In the genomic region with DNA sequence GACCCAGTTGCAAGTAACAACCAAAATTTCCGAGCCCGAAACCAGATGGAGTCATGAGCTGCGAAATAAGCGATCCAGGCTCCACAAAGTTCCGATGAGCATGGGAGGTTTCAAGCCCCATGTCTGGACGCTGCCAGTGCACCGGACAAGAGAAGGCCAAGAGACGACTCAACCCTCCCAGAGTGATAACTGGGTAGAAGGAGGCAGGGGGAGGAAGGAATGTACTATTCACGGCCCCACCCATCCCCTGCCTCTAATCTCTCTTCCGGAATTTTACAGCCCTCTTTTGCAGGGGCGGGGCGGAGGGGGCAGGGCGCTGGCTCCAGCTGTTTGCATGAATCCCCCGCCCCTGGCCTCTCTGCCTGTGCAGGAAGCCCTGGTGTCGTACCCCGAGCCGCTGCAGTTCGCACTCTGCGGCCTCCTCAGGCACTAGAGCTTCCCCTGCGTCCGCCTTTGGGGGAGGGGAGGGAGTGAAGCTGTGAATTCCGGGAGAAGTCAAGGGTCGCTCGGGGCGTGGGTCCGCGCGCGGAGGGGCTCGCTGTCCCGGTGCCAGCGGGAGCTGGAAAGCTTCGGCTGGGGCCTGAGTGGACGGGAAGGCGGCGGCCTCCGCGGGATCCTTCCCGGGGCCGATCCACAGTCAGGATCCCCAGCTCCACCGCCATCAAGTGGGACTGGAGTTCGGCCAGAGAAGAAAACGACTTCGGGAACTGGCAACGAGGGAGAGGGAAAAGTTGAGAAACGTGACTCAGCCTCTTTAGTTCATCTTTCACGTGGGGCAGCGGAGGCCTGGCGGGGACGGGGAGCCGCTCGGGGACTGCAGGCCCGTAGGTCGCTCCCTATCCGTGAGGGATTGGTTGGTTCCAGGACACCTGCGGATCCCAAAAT, we compare ENCODE assay signal across 1 cellular context.
A peak's percentile ranks its signal among the peaks of the same experiment; 100 is the strongest.
TF ChIP-seq lines count a peak whose summit lies in the region.

No MANE protein-coding gene starts in this region.

TF ChIP-seq in HepG2, 621 proteins besides CTCF, POLR2A, EP300 and RAD21 (continued from another document and continues in another):
- TF ChIP-seq, protein P1, sequence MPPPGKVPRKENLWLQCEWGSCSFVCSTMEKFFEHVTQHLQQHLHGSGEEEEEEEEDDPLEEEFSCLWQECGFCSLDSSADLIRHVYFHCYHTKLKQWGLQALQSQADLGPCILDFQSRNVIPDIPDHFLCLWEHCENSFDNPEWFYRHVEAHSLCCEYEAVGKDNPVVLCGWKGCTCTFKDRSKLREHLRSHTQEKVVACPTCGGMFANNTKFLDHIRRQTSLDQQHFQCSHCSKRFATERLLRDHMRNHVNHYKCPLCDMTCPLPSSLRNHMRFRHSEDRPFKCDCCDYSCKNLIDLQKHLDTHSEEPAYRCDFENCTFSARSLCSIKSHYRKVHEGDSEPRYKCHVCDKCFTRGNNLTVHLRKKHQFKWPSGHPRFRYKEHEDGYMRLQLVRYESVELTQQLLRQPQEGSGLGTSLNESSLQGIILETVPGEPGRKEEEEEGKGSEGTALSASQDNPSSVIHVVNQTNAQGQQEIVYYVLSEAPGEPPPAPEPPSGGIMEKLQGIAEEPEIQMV (CRISPR knock-in tag; IDR thresholded peaks at IDR 0.05; ENCODE audit: low read depth) = no peak
- TF ChIP-seq SKI (IDR thresholded peaks at IDR 0.05; ENCODE audit: partially characterized antibody) = no peak
- TF ChIP-seq STAG1 (CRISPR knock-in tag; IDR thresholded peaks at IDR 0.05) = no peak
- TF ChIP-seq SMAD3 (CRISPR knock-in tag; IDR thresholded peaks at IDR 0.05) = no peak
- TF ChIP-seq E2F2 (CRISPR knock-in tag; IDR thresholded peaks at IDR 0.05; ENCODE audit: borderline replicate concordance) = no peak
- TF ChIP-seq SMARCC2 (IDR thresholded peaks at IDR 0.05) = no peak
- TF ChIP-seq ZNF670 (CRISPR knock-in tag; IDR thresholded peaks at IDR 0.05; ENCODE audit: borderline replicate concordance) = no peak
- TF ChIP-seq SP4 (CRISPR knock-in tag; IDR thresholded peaks at IDR 0.05) = no peak
- no peak for TF ChIP-seq ZXDC (CRISPR knock-in tag; IDR thresholded peaks at IDR 0.05)
- TF ChIP-seq SMC3 (IDR thresholded peaks at IDR 0.05; ENCODE audit: low read length) = no peak
- TF ChIP-seq, protein P2, sequence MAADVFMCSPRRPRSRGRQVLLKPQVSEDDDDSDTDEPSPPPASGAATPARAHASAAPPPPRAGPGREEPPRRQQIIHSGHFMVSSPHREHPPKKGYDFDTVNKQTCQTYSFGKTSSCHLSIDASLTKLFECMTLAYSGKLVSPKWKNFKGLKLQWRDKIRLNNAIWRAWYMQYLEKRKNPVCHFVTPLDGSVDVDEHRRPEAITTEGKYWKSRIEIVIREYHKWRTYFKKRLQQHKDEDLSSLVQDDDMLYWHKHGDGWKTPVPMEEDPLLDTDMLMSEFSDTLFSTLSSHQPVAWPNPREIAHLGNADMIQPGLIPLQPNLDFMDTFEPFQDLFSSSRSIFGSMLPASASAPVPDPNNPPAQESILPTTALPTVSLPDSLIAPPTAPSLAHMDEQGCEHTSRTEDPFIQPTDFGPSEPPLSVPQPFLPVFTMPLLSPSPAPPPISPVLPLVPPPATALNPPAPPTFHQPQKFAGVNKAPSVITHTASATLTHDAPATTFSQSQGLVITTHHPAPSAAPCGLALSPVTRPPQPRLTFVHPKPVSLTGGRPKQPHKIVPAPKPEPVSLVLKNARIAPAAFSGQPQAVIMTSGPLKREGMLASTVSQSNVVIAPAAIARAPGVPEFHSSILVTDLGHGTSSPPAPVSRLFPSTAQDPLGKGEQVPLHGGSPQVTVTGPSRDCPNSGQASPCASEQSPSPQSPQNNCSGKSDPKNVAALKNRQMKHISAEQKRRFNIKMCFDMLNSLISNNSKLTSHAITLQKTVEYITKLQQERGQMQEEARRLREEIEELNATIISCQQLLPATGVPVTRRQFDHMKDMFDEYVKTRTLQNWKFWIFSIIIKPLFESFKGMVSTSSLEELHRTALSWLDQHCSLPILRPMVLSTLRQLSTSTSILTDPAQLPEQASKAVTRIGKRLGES (CRISPR knock-in tag; IDR thresholded peaks at IDR 0.05; ENCODE audit: borderline replicate concordance) = no peak
- no peak for TF ChIP-seq ZNF747 (CRISPR knock-in tag; IDR thresholded peaks at IDR 0.05; ENCODE audit: borderline replicate concordance)
- no peak for TF ChIP-seq ERF (CRISPR knock-in tag; IDR thresholded peaks at IDR 0.05)
- no peak for TF ChIP-seq DNMT3B (CRISPR knock-in tag; conservative IDR thresholded peaks at IDR 0.05)
- TF ChIP-seq, protein P3, sequence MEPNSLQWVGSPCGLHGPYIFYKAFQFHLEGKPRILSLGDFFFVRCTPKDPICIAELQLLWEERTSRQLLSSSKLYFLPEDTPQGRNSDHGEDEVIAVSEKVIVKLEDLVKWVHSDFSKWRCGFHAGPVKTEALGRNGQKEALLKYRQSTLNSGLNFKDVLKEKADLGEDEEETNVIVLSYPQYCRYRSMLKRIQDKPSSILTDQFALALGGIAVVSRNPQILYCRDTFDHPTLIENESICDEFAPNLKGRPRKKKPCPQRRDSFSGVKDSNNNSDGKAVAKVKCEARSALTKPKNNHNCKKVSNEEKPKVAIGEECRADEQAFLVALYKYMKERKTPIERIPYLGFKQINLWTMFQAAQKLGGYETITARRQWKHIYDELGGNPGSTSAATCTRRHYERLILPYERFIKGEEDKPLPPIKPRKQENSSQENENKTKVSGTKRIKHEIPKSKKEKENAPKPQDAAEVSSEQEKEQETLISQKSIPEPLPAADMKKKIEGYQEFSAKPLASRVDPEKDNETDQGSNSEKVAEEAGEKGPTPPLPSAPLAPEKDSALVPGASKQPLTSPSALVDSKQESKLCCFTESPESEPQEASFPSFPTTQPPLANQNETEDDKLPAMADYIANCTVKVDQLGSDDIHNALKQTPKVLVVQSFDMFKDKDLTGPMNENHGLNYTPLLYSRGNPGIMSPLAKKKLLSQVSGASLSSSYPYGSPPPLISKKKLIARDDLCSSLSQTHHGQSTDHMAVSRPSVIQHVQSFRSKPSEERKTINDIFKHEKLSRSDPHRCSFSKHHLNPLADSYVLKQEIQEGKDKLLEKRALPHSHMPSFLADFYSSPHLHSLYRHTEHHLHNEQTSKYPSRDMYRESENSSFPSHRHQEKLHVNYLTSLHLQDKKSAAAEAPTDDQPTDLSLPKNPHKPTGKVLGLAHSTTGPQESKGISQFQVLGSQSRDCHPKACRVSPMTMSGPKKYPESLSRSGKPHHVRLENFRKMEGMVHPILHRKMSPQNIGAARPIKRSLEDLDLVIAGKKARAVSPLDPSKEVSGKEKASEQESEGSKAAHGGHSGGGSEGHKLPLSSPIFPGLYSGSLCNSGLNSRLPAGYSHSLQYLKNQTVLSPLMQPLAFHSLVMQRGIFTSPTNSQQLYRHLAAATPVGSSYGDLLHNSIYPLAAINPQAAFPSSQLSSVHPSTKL (CRISPR knock-in tag; IDR thresholded peaks at IDR 0.05) = 0 out of 2 replicates have a peak, but pooled peaks have one; percentile 8
- TF ChIP-seq AGO2 (optimal IDR thresholded peaks at IDR 0.05; ENCODE audit: low read depth, low read length) = no peak
- no peak for TF ChIP-seq ZBTB21 (CRISPR knock-in tag; IDR thresholded peaks at IDR 0.05)
- TF ChIP-seq CCDC6 (CRISPR knock-in tag; IDR thresholded peaks at IDR 0.05) = no peak
- no peak for TF ChIP-seq TARDBP (CRISPR knock-in tag; IDR thresholded peaks at IDR 0.05)
- TF ChIP-seq HOXA5 (CRISPR knock-in tag; IDR thresholded peaks at IDR 0.05) = no peak
- TF ChIP-seq, protein P4, sequence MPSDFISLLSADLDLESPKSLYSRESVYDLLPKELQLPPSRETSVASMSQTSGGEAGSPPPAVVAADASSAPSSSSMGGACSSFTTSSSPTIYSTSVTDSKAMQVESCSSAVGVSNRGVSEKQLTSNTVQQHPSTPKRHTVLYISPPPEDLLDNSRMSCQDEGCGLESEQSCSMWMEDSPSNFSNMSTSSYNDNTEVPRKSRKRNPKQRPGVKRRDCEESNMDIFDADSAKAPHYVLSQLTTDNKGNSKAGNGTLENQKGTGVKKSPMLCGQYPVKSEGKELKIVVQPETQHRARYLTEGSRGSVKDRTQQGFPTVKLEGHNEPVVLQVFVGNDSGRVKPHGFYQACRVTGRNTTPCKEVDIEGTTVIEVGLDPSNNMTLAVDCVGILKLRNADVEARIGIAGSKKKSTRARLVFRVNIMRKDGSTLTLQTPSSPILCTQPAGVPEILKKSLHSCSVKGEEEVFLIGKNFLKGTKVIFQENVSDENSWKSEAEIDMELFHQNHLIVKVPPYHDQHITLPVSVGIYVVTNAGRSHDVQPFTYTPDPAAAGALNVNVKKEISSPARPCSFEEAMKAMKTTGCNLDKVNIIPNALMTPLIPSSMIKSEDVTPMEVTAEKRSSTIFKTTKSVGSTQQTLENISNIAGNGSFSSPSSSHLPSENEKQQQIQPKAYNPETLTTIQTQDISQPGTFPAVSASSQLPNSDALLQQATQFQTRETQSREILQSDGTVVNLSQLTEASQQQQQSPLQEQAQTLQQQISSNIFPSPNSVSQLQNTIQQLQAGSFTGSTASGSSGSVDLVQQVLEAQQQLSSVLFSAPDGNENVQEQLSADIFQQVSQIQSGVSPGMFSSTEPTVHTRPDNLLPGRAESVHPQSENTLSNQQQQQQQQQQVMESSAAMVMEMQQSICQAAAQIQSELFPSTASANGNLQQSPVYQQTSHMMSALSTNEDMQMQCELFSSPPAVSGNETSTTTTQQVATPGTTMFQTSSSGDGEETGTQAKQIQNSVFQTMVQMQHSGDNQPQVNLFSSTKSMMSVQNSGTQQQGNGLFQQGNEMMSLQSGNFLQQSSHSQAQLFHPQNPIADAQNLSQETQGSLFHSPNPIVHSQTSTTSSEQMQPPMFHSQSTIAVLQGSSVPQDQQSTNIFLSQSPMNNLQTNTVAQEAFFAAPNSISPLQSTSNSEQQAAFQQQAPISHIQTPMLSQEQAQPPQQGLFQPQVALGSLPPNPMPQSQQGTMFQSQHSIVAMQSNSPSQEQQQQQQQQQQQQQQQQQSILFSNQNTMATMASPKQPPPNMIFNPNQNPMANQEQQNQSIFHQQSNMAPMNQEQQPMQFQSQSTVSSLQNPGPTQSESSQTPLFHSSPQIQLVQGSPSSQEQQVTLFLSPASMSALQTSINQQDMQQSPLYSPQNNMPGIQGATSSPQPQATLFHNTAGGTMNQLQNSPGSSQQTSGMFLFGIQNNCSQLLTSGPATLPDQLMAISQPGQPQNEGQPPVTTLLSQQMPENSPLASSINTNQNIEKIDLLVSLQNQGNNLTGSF (CRISPR knock-in tag; IDR thresholded peaks at IDR 0.05) = no peak
- TF ChIP-seq, protein P5, sequence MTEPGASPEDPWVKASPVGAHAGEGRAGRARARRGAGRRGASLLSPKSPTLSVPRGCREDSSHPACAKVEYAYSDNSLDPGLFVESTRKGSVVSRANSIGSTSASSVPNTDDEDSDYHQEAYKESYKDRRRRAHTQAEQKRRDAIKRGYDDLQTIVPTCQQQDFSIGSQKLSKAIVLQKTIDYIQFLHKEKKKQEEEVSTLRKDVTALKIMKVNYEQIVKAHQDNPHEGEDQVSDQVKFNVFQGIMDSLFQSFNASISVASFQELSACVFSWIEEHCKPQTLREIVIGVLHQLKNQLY (CRISPR knock-in tag; IDR thresholded peaks at IDR 0.05) = no peak
- TF ChIP-seq PAWR (CRISPR knock-in tag; IDR thresholded peaks at IDR 0.05; ENCODE audit: borderline replicate concordance) = no peak
- no peak for TF ChIP-seq ZNF83 (CRISPR knock-in tag; IDR thresholded peaks at IDR 0.05; ENCODE audit: borderline replicate concordance)
- no peak for TF ChIP-seq ONECUT2 (CRISPR knock-in tag; IDR thresholded peaks at IDR 0.05)
- TF ChIP-seq ZNF503 (CRISPR knock-in tag; IDR thresholded peaks at IDR 0.05) = no peak
- TF ChIP-seq, protein P6, sequence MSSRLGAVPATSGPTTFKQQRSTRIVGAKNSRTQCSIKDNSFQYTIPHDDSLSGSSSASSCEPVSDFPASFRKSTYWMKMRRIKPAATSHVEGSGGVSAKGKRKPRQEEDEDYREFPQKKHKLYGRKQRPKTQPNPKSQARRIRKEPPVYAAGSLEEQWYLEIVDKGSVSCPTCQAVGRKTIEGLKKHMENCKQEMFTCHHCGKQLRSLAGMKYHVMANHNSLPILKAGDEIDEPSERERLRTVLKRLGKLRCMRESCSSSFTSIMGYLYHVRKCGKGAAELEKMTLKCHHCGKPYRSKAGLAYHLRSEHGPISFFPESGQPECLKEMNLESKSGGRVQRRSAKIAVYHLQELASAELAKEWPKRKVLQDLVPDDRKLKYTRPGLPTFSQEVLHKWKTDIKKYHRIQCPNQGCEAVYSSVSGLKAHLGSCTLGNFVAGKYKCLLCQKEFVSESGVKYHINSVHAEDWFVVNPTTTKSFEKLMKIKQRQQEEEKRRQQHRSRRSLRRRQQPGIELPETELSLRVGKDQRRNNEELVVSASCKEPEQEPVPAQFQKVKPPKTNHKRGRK (CRISPR knock-in tag; IDR thresholded peaks at IDR 0.05) = no peak
- 0 out of 2 replicates have a peak, but pooled peaks have one; percentile 22 for TF ChIP-seq ELF3 (CRISPR knock-in tag; IDR thresholded peaks at IDR 0.05)
- TF ChIP-seq ETV5 (CRISPR knock-in tag; IDR thresholded peaks at IDR 0.05; ENCODE audit: borderline replicate concordance) = peak; percentile 44
- TF ChIP-seq KLF11 (CRISPR knock-in tag; IDR thresholded peaks at IDR 0.05) = no peak
